ENCODE assay signal across 11 cellular contexts in genomic region chr16:69798466-69798865, GRCh38. TPM values are rescaled to one million over a fixed set of nuclear protein-coding genes. Genes with fewer than 3 reads are reported as not detected.
DNase-seq lines count a peak whose midpoint lies in the region; ATAC-seq and TF ChIP-seq lines count a peak whose summit lies in the region.
"Had no signal": no experiment of that assay in that cellular context is flagged by ENCODE, and none has a peak within 500 bp of the region (broad histone marks: within the 10 kb centered on the region; RNA-seq: fewer than 3 reads in every experiment).

No MANE protein-coding gene starts in this region.

- ATAC-seq in Right ventricle myocardium superior (ENCODE audit: poor library complexity) = peak; percentile 49
- ATAC-seq in Right ventricle myocardium inferior = no peak
- ATAC-seq in GM19035 (IDR thresholded peaks at IDR 0.05; ENCODE audit: unreplicated experiment) = no peak
- ATAC-seq: naive thymus-derived CD4-positive, alpha-beta T cell had no signal

- H3K27ac Mint-ChIP-seq in activated CD4-positive, alpha-beta T cell treated with anti-CD3 and anti-CD28 coated beads, Interleukin-2, amount 10 ng/mL, durations not matched to agents 24 days and 14 days = no peak overlapping the region

- no peaks in the 10 kb centered on the region for H3K4me1 Mint-ChIP-seq in activated CD4-positive, alpha-beta T cell treated with anti-CD3 and anti-CD28 coated beads, Interleukin-2, amount 10 ng/mL, durations not matched to agents 24 days and 14 days

- H3K4me3 Mint-ChIP-seq in activated CD4-positive, alpha-beta T cell treated with anti-CD3 and anti-CD28 coated beads, Interleukin-2, amount 10 ng/mL, durations not matched to agents 24 days and 14 days = no peak overlapping the region
- H3K4me3 Mint-ChIP-seq: naive thymus-derived CD4-positive, alpha-beta T cell had no signal

- peaks cover 0 to 24% (median 0%) of the 10 kb centered on the region in 3 donors for H3K36me3 ChIP-seq in tibial nerve

- intact Hi-C loops in Right ventricle myocardium superior (cut with DNase I) = no loop called here
- intact Hi-C loops in Right ventricle myocardium inferior (cut with DNase I) = no loop called here
- intact Hi-C loops in activated CD4-positive, alpha-beta T cell treated with anti-CD3 and anti-CD28 coated beads, Interleukin-2, amount 10 ng/mL, durations not matched to agents 24 days and 14 days (cut with micrococcal nuclease) = no loop called here

- peak overlapping the region in 1 of 4 donors; percentile 60 for H3K27ac ChIP-seq in tibial nerve

- TF ChIP-seq CTCF in astrocyte of the spinal cord (IDR thresholded peaks at IDR 0.05; ENCODE audit: low read depth, low read length) (peak; percentile 61), tibial nerve (IDR thresholded peaks at IDR 0.05) (peak in 3 of 5 experiments; percentile 11 to 14 (median 14))

- H3K4me1 ChIP-seq in tibial nerve = peaks cover 0 to 28% (median 0%) of the 10 kb centered on the region in 4 donors

- no peaks in the 10 kb centered on the region for H3K9me3 Mint-ChIP-seq in activated CD4-positive, alpha-beta T cell treated with anti-CD3 and anti-CD28 coated beads, Interleukin-2, amount 10 ng/mL, durations not matched to agents 24 days and 14 days
- H3K9me3 Mint-ChIP-seq: naive thymus-derived CD4-positive, alpha-beta T cell had no signal

- H3K4me3 ChIP-seq in astrocyte of the spinal cord (ENCODE audit: low read depth, low read length) = no peak overlapping the region
- no peak overlapping the region for H3K4me3 ChIP-seq in tibial nerve

- DNase-seq in Right ventricle myocardium superior (no peak), Right ventricle myocardium inferior (ENCODE audit: missing footprints) (no peak), astrocyte of the spinal cord (ENCODE audit: low read depth, low spot score) (peak; percentile 29), hippocampal formation (lab: John Stamatoyannopoulos, UW) (peak; percentile 29 to 46), tibial nerve (ENCODE audit: low spot score in 2 of 2) (no peak)
- DNase-seq in activated naive CD4-positive, alpha-beta T cell treated with Interleukin-2 at 50 U/mL for 16 hours = no peak
- DNase-seq in activated CD4-positive, alpha-beta T cell treated with anti-CD3 and anti-CD28 coated beads, Interleukin-2, amount 10 ng/mL, durations not matched to agents 24 days and 14 days = no peak
- DNase-seq: naive thymus-derived CD4-positive, alpha-beta T cell; NCI-H748 treated with DMSO at 0.1 percent for 48 hours; stimulated activated naive CD4-positive, alpha-beta T cell treated with Interleukin-2 at 50 U/mL for 16 hours had no signal

- TF ChIP-seq EP300 in tibial nerve (IDR thresholded peaks at IDR 0.05) = no peak

- H3K9me3 ChIP-seq in tibial nerve = no peaks in the 10 kb centered on the region

- H3K27me3 ChIP-seq in tibial nerve = no peaks in the 10 kb centered on the region

- TF ChIP-seq POLR2A in tibial nerve (IDR thresholded peaks at IDR 0.05) = no peak

- H3K27me3 Mint-ChIP-seq in activated CD4-positive, alpha-beta T cell treated with anti-CD3 and anti-CD28 coated beads, Interleukin-2, amount 10 ng/mL, durations not matched to agents 24 days and 14 days = no peaks in the 10 kb centered on the region
- H3K27me3 Mint-ChIP-seq: naive thymus-derived CD4-positive, alpha-beta T cell had no signal

- in situ Hi-C loops in astrocyte of the spinal cord (cut with HindIII; ENCODE audit: low sequenced_read_pairs) = no loop called here

- 18 to 28% methylated on average over 8 of the region's 8 CpGs for whole genome bisulfite sequencing in tibial nerve, 2 donors

- H3K36me3 Mint-ChIP-seq in activated CD4-positive, alpha-beta T cell treated with anti-CD3 and anti-CD28 coated beads, Interleukin-2, amount 10 ng/mL, durations not matched to agents 24 days and 14 days (ENCODE audit: low read depth) = peaks cover 23% of the 10 kb centered on the region

RNA-seq across cellular contexts. Expression of gene WWP2, which starts 36.3 kb away (rescaled TPM):
- 21.7 TPM for total RNA-seq in Right ventricle myocardium superior
- 24.8 TPM for total RNA-seq in Right ventricle myocardium inferior
- 10 to 100 TPM; 40.8 to 96.9 (median 84.3) TPM for total RNA-seq in tibial nerve
- total RNA-seq in activated CD4-positive, alpha-beta T cell treated with anti-CD3 and anti-CD28 coated beads, Interleukin-2, amount 10 ng/mL, durations not matched to agents 24 days and 14 days = 51.7 and 57.5 TPM in 2 replicates

RNA-seq across cellular contexts. Expression of gene NOB1, which starts 43.7 kb away (rescaled TPM):
- total RNA-seq in Right ventricle myocardium superior (15.6 TPM), Right ventricle myocardium inferior (15.9 TPM), tibial nerve (10 to 100 TPM; 23.2 to 42.3 (median 38.1) TPM)
- 127 and 129 TPM in 2 replicates for total RNA-seq in activated CD4-positive, alpha-beta T cell treated with anti-CD3 and anti-CD28 coated beads, Interleukin-2, amount 10 ng/mL, durations not matched to agents 24 days and 14 days

Comparison
In these comparisons a context has a peak if more than half of its experiments do, and no peak if none do; other contexts are left out.
1. DNase-seq: peak in astrocyte of the spinal cord (single experiment) and hippocampal formation (2 of 2); none in Right ventricle myocardium superior (single experiment), Right ventricle myocardium inferior (single experiment), tibial nerve (0 of 2), activated naive CD4-positive, alpha-beta T cell treated with Interleukin-2 at 50 U/mL for 16 hours (single experiment) and activated CD4-positive, alpha-beta T cell treated with anti-CD3 and anti-CD28 coated beads, Interleukin-2, amount 10 ng/mL, durations not matched to agents 24 days and 14 days (single experiment).